Comparison of ENCODE assay signal across 17 cellular contexts in the genomic region with DNA sequence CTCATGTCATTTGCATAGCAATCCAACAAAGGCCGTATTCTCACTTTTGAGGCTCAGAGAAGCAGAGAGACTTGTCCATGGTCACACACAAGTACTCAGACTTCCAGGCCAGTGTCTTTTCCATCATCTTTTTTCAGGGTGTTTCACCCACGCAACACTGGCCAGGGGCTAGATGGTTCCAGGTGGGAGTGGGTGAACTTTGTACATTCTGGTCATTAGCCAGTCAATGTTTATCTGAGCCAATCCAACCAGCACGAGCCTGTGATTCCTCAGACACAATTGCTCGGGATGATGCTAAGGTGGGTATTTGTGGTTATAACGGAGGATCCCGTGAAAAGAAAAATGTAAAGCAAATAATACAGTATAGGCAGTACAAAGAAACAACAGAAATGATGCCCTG. TPM values are rescaled to one million over a fixed set of nuclear protein-coding genes. Genes with fewer than 3 reads are reported as not detected.
DNase-seq lines count a peak whose midpoint lies in the region; TF ChIP-seq lines count a peak whose summit lies in the region.
"Had no signal": no experiment of that assay in that cellular context is flagged by ENCODE, and none has a peak within 500 bp of the region (broad histone marks: within the 10 kb centered on the region; RNA-seq: fewer than 3 reads in every experiment).

No MANE protein-coding gene starts in this region.

- DNase-seq in PC-9, result no peak
- no peak for DNase-seq in fibroblast of lung (ENCODE audit: low read depth in 2 of 2)
- DNase-seq in neural crest cell (ENCODE audit: low read depth, low spot score), result no peak
- DNase-seq in tibial artery, result peak in 1 of 2 donors; percentile 23
- DNase-seq in GM13977 (ENCODE audit: low spot score), result no peak
- no peak for DNase-seq in D341Med (ENCODE audit: low spot score)
- DNase-seq in SW480 (ENCODE audit: low spot score), result no peak
- DNase-seq: activated B cell treated with CpG ODN at 0.5 μM for 24 hours; activated naive CD8-positive, alpha-beta T cell treated with anti-CD3 and anti-CD28 coated beads, Interleukin-2, amount 50 U/mL, for 24 hours; Calu3; effector memory CD8-positive, alpha-beta T cell; NCI-H1930; NCI-H446 treated with DMSO at 0.1 percent for 48 hours; Right ventricle myocardium superior; stimulated activated CD4-positive, alpha-beta T cell treated with anti-CD3 and anti-CD28 coated beads, Interleukin-15, amount 100 ng/mL, for 24 hours; T-helper 17 cell had no signal

- H3K4me2 ChIP-seq in PC-9, result peak overlapping the region; percentile 83
- no peak overlapping the region for H3K4me2 ChIP-seq in fibroblast of lung (ENCODE audit: extremely low read depth, insufficient read depth, low read length)

- no peaks in the 10 kb centered on the region for H3K9me2 ChIP-seq in PC-9 (ENCODE audit: insufficient read depth)

- intact Hi-C loops in PC-9 (cut with micrococcal nuclease; ENCODE audit: unreplicated experiment) (no loop called here), tibial artery (cut with DNase I; ENCODE audit: low total_unique reads) (no loop called here)

- CTCF ChIA-PET in PC-9 (lab: Charles Lee), result no interaction called here

- in situ Hi-C loops in GM13977 (cut with MboI; ENCODE audit: low pct_unique_long_range_greater_than_20kb, low sequenced_read_pairs, unreplicated experiment), result no loop called here

- BruUV-seq in PC-9 (replicated peaks; lab: Mats Ljungman, UMichigan), result no TSS peak

- H3K79me2 ChIP-seq in PC-9 (ENCODE audit: low read depth), result peaks cover 87% of the 10 kb centered on the region
- H3K79me2 ChIP-seq in fibroblast of lung (ENCODE audit: control insufficient read depth, insufficient read depth, low read length), result peaks cover 81% of the 10 kb centered on the region

- H3K27me3 ChIP-seq in PC-9 (ENCODE audit: insufficient read depth, low read depth), result no peaks in the 10 kb centered on the region
- no peaks in the 10 kb centered on the region for H3K27me3 ChIP-seq in fibroblast of lung (ENCODE audit: control insufficient read depth, insufficient read depth, low read length)
- H3K27me3 ChIP-seq in tibial artery, result no peaks in the 10 kb centered on the region

- H3K27ac ChIP-seq in PC-9, result peak overlapping the region; percentile 99
- H3K27ac ChIP-seq in fibroblast of lung (ENCODE audit: insufficient read depth, low read length), result peak overlapping the region; percentile 4
- peak overlapping the region; percentile 82 to 89 for H3K27ac ChIP-seq in tibial artery

- peaks cover 95% of the 10 kb centered on the region for H3K4me1 ChIP-seq in PC-9 (replicated peaks; ENCODE audit: insufficient read depth)
- peaks cover 10% of the 10 kb centered on the region for H3K4me1 ChIP-seq in fibroblast of lung (ENCODE audit: control insufficient read depth, extremely low read depth, insufficient read depth, low read length)
- H3K4me1 ChIP-seq in tibial artery, result peaks cover 0 to 100% (median 84%) of the 10 kb centered on the region in 4 donors

- H3F3A ChIP-seq in PC-9 (ENCODE audit: insufficient read depth, low read depth), result peaks cover 64% of the 10 kb centered on the region

- H3K4me3 ChIP-seq in PC-9 (no peak overlapping the region), fibroblast of lung (replicated peaks in 1 of 4; ENCODE audit: control extremely low read depth in 1 of 4, insufficient read depth in 1 of 4, low read depth in 3 of 4, low read length in 4 of 4) (no peak overlapping the region), tibial artery (no peak overlapping the region)

- no peaks in the 10 kb centered on the region for H3K36me3 Mint-ChIP-seq in neural crest cell (ENCODE audit: low read depth)

- peak overlapping the region; percentile 47 for H3K4me3 Mint-ChIP-seq in neural crest cell
- H3K4me3 Mint-ChIP-seq: activated B cell treated with CpG ODN at 0.5 μM for 24 hours; activated naive CD8-positive, alpha-beta T cell treated with anti-CD3 and anti-CD28 coated beads, Interleukin-2, amount 50 U/mL, for 24 hours; effector memory CD8-positive, alpha-beta T cell; stimulated activated naive CD8-positive, alpha-beta T cell treated with anti-CD3 and anti-CD28 coated beads, Interleukin-15, Interleukin-2, amounts not matched to agents 100 ng/mL and 50 ng/mL, for 24 hours; T-helper 17 cell had no signal

- no peaks in the 10 kb centered on the region for H3K27me3 Mint-ChIP-seq in neural crest cell (ENCODE audit: low read depth)
- H3K27me3 Mint-ChIP-seq: activated B cell treated with CpG ODN at 0.5 μM for 24 hours; activated naive CD8-positive, alpha-beta T cell treated with anti-CD3 and anti-CD28 coated beads, Interleukin-2, amount 50 U/mL, for 24 hours; effector memory CD8-positive, alpha-beta T cell; stimulated activated naive CD8-positive, alpha-beta T cell treated with anti-CD3 and anti-CD28 coated beads, Interleukin-15, Interleukin-2, amounts not matched to agents 100 ng/mL and 50 ng/mL, for 24 hours had no signal

- TF ChIP-seq CTCF in PC-9 (conservative IDR thresholded peaks at IDR 0.05), result no peak
- no peak for TF ChIP-seq CTCF in fibroblast of lung (conservative IDR thresholded peaks at IDR 0.05 in 1 of 2, IDR thresholded peaks at IDR 0.05 in 1 of 2; ENCODE audit: low read depth in 1 of 2, low read length in 2 of 2)
- no peak for TF ChIP-seq CTCF in neural crest cell (conservative IDR thresholded peaks at IDR 0.05)
- TF ChIP-seq CTCF in tibial artery (IDR thresholded peaks at IDR 0.05), result no peak
- TF ChIP-seq CTCF in GM13977 (IDR thresholded peaks at IDR 0.05; ENCODE audit: extremely low read depth, insufficient read depth, missing control alignments), result no peak

- H3K9ac ChIP-seq in fibroblast of lung (ENCODE audit: insufficient read depth, low read length), result no peak overlapping the region

- peak overlapping the region; percentile 7 for H3K27ac Mint-ChIP-seq in neural crest cell (ENCODE audit: unreplicated experiment)
- H3K27ac Mint-ChIP-seq: activated B cell treated with CpG ODN at 0.5 μM for 24 hours; activated naive CD8-positive, alpha-beta T cell treated with anti-CD3 and anti-CD28 coated beads, Interleukin-2, amount 50 U/mL, for 24 hours; effector memory CD8-positive, alpha-beta T cell; stimulated activated naive CD8-positive, alpha-beta T cell treated with anti-CD3 and anti-CD28 coated beads, Interleukin-15, Interleukin-2, amounts not matched to agents 100 ng/mL and 50 ng/mL, for 24 hours; T-helper 17 cell had no signal

- H3K36me3 ChIP-seq in PC-9 (ENCODE audit: low read depth) (no peaks in the 10 kb centered on the region), fibroblast of lung (ENCODE audit: control insufficient read depth, insufficient read depth, low read length) (no peaks in the 10 kb centered on the region), tibial artery (no peaks in the 10 kb centered on the region)

- peaks cover 69% of the 10 kb centered on the region for H3K4me1 Mint-ChIP-seq in neural crest cell

- H3K9me3 ChIP-seq in PC-9 (ENCODE audit: insufficient read depth, low read depth) (no peaks in the 10 kb centered on the region), fibroblast of lung (ENCODE audit: control insufficient read depth, insufficient read depth, low read depth, low read length) (no peaks in the 10 kb centered on the region), tibial artery (no peaks in the 10 kb centered on the region)

- POLR2A ChIA-PET in PC-9 (lab: Charles Lee; ENCODE audit: unreplicated experiment), result no interaction called here

- no peaks in the 10 kb centered on the region for H3K9me3 Mint-ChIP-seq in neural crest cell
- H3K9me3 Mint-ChIP-seq: activated B cell treated with CpG ODN at 0.5 μM for 24 hours; activated naive CD8-positive, alpha-beta T cell treated with anti-CD3 and anti-CD28 coated beads, Interleukin-2, amount 50 U/mL, for 24 hours; stimulated activated naive CD8-positive, alpha-beta T cell treated with anti-CD3 and anti-CD28 coated beads, Interleukin-15, Interleukin-2, amounts not matched to agents 100 ng/mL and 50 ng/mL, for 24 hours had no signal

- H4K20me1 ChIP-seq in PC-9 (ENCODE audit: insufficient read depth), result no peaks in the 10 kb centered on the region
- H4K20me1 ChIP-seq in fibroblast of lung (ENCODE audit: control insufficient read depth, extremely low read depth, insufficient read depth, low read length), result no peaks in the 10 kb centered on the region

- H2AFZ ChIP-seq in PC-9, result no peak overlapping the region
- H2AFZ ChIP-seq in fibroblast of lung (ENCODE audit: low read length), result no peak overlapping the region

RNA-seq across cellular contexts. Expression of a gene that starts 56.3 kb away (rescaled TPM):
- total RNA-seq in PC-9 (2021) (20.5 and 23.1 TPM in 2 replicates), fibroblast of lung (5.4 and 7.3 TPM in 2 replicates), neural crest cell (40.1 and 46.0 TPM in 2 replicates)
- polyA plus RNA-seq in fibroblast of lung, result 4.4 and 4.7 TPM in 2 replicates
- 4.3 and 8.5 TPM in 2 replicates for polyA plus RNA-seq in fibroblast of lung (2012)
- 21.6 and 25.3 TPM in 2 replicates for polyA minus RNA-seq in fibroblast of lung (ENCODE audit: low replicate concordance)

Comparison
In these comparisons a context has a peak if more than half of its experiments do, and no peak if none do; other contexts are left out.
1. H3K27ac ChIP-seq: peak in every context shown above with its lines; median percentile 99 in PC-9; 86 in tibial artery; 4 in fibroblast of lung.